30 cellular contexts compared by ENCODE assay signal in the genomic region with DNA sequence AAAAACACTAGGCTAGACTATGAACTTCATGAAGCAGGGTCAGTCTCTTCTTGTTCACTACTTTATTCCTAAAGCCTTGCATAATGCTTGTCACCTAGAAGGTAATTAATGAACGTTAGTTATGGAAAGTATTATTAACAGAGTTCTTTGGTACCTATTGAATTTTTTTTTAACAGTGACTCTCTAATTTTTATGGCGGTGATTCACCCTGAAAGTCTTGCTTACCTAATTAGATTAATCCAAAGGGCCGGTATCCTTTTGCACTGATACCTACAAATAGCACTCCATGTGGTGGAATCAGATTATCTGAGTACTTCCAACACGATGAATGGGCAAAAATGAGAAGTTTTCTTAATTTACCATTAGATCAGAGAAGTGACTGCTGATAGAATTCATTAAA. TPM values are rescaled to one million over a fixed set of nuclear protein-coding genes. Genes with fewer than 3 reads are reported as not detected.
DNase-seq lines count a peak whose midpoint lies in the region; ATAC-seq and TF ChIP-seq lines count a peak whose summit lies in the region.
"Had no signal": no experiment of that assay in that cellular context is flagged by ENCODE, and none has a peak within 500 bp of the region (broad histone marks: within the 10 kb centered on the region; RNA-seq: fewer than 3 reads in every experiment).

No MANE protein-coding gene starts in this region.

- no peaks in the 10 kb centered on the region for H3K27me3 Mint-ChIP-seq in endodermal cell (ENCODE audit: insufficient read depth)
- H3K27me3 Mint-ChIP-seq: dendritic cell treated with granulocyte-macrophage colony-stimulating factor and Interleukin-4, amounts not matched to agents 40 ng/mL and 50 ng/mL, for 4 days; stimulated activated naive CD8-positive, alpha-beta T cell treated with anti-CD3 and anti-CD28 coated beads, Interleukin-15, Interleukin-2, amounts not matched to agents 100 ng/mL and 50 ng/mL, for 24 hours had no signal

- H2AFZ ChIP-seq in smooth muscle cell (ENCODE audit: low read depth), result no peak overlapping the region

- POLR2A ChIA-PET in RWPE1 (lab: Yijun Ruan, JAX; ENCODE audit: low non-redundant PET), result no interaction called here

- H3K4me3 ChIP-seq in endodermal cell (ENCODE audit: low read length), result peak overlapping the region; percentile 31
- H3K4me3 ChIP-seq in smooth muscle cell, result no peak overlapping the region
- H3K4me3 ChIP-seq: cardiac muscle cell, heart left ventricle, tibial nerve had no signal

- H3K36me3 ChIP-seq in endodermal cell (ENCODE audit: control insufficient read depth, insufficient read depth, low read length) (no peaks in the 10 kb centered on the region), smooth muscle cell (ENCODE audit: low read depth) (no peaks in the 10 kb centered on the region)
- H3K36me3 ChIP-seq: cardiac muscle cell, heart left ventricle, tibial nerve, WERI-Rb-1 had no signal

- WGBS in endodermal cell (ENCODE audit: insufficient coverage in 1 of 2, insufficient read length in 1 of 2), 2 experiments, result 92% methylated on average over 2 to 4 of the region's 4 CpGs
- WGBS in smooth muscle cell (ENCODE audit: low lambda C conversion rate), result 72% methylated on average over 4 of the region's 4 CpGs

- H3K27ac Mint-ChIP-seq in endodermal cell, result no peak overlapping the region
- H3K27ac Mint-ChIP-seq: dendritic cell treated with granulocyte-macrophage colony-stimulating factor and Interleukin-4, amounts not matched to agents 40 ng/mL and 50 ng/mL, for 4 days; stimulated activated naive CD8-positive, alpha-beta T cell treated with anti-CD3 and anti-CD28 coated beads, Interleukin-15, Interleukin-2, amounts not matched to agents 100 ng/mL and 50 ng/mL, for 24 hours had no signal

- peaks cover 75% of the 10 kb centered on the region for H4K20me1 ChIP-seq in smooth muscle cell (ENCODE audit: low read depth)

- H3K9me3 ChIP-seq in endodermal cell (ENCODE audit: control insufficient read depth, low read length) (no peaks in the 10 kb centered on the region), smooth muscle cell (replicated peaks; ENCODE audit: low read depth) (no peaks in the 10 kb centered on the region)
- H3K9me3 ChIP-seq: Caco-2 had no signal

- H3K4me1 ChIP-seq in endodermal cell (ENCODE audit: control insufficient read depth, insufficient read depth, low read length) (peaks cover 27% of the 10 kb centered on the region), smooth muscle cell (ENCODE audit: low read depth) (peaks cover 28% of the 10 kb centered on the region)

- H3K4me1 Mint-ChIP-seq in endodermal cell, result peaks cover 49% of the 10 kb centered on the region

- H3K79me2 ChIP-seq in smooth muscle cell (ENCODE audit: low read depth), result peaks cover 69% of the 10 kb centered on the region

- no peak overlapping the region for H3K9ac ChIP-seq in endodermal cell (ENCODE audit: extremely low read depth, low read length, poor library complexity, severe bottlenecking)
- no peak overlapping the region for H3K9ac ChIP-seq in smooth muscle cell (ENCODE audit: low read depth)

- ATAC-seq in GM21737 (IDR thresholded peaks at IDR 0.05; ENCODE audit: unreplicated experiment), result no peak
- ATAC-seq: heart left ventricle, left cardiac atrium had no signal

- peaks cover 2% of the 10 kb centered on the region for H3K9me3 Mint-ChIP-seq in endodermal cell
- H3K9me3 Mint-ChIP-seq: dendritic cell treated with granulocyte-macrophage colony-stimulating factor and Interleukin-4, amounts not matched to agents 40 ng/mL and 50 ng/mL, for 4 days; stimulated activated naive CD8-positive, alpha-beta T cell treated with anti-CD3 and anti-CD28 coated beads, Interleukin-15, Interleukin-2, amounts not matched to agents 100 ng/mL and 50 ng/mL, for 24 hours had no signal

- DNase-seq in NCI-H82 (lab: John Stamatoyannopoulos, UW) (peak; percentile 56), NCI-H82 treated with DMSO at 0.1 percent for 48 hours (lab: John Stamatoyannopoulos, UW; ENCODE audit: unreplicated experiment) (no peak), RWPE1 (ENCODE audit: low spot score) (peak; percentile 20), endodermal cell (no peak), smooth muscle cell (lab: John Stamatoyannopoulos, UW; ENCODE audit: unreplicated experiment) (no peak), SKM-1 treated with dmso at 0.1 percent for 144 hours (lab: John Stamatoyannopoulos, UW; ENCODE audit: unreplicated experiment) (no peak)
- DNase-seq in stimulated activated naive CD4-positive, alpha-beta T cell treated with Interleukin-2 at 50 U/mL for 16 hours (lab: John Stamatoyannopoulos, UW), result no peak
- DNase-seq: activated CD4-positive, alpha-beta T cell treated with anti-CD3 and anti-CD28 coated beads, Interleukin-2, amount 50 U/mL, for 4 hours; activated gamma-delta T cell; AML-193; amygdala; Caco-2; heart left ventricle; KBM-7; left cardiac atrium; NCI-H146; NCI-H2171; NCI-H69; nucleus accumbens; SHP77 treated with DMSO at 0.1 percent for 48 hours; stimulated activated CD4-positive, alpha-beta T cell treated with anti-CD3 and anti-CD28 coated beads, Interleukin-4, amount 100 ng/mL, for 24 hours; T-helper 1 cell; WERI-Rb-1 had no signal

- peaks cover 7% of the 10 kb centered on the region for H3K36me3 Mint-ChIP-seq in endodermal cell (ENCODE audit: low read depth)

- H3K4me3 Mint-ChIP-seq in endodermal cell, result no peak overlapping the region
- H3K4me3 Mint-ChIP-seq: dendritic cell treated with granulocyte-macrophage colony-stimulating factor and Interleukin-4, amounts not matched to agents 40 ng/mL and 50 ng/mL, for 4 days; stimulated activated naive CD8-positive, alpha-beta T cell treated with anti-CD3 and anti-CD28 coated beads, Interleukin-15, Interleukin-2, amounts not matched to agents 100 ng/mL and 50 ng/mL, for 24 hours had no signal

- H3K27me3 ChIP-seq in endodermal cell (ENCODE audit: control insufficient read depth, insufficient read depth, low read length, poor library complexity, severe bottlenecking) (no peaks in the 10 kb centered on the region), smooth muscle cell (ENCODE audit: low read depth) (no peaks in the 10 kb centered on the region)
- H3K27me3 ChIP-seq: cardiac muscle cell, heart left ventricle, tibial nerve had no signal

- no peak for TF ChIP-seq CTCF in RWPE1 (conservative IDR thresholded peaks at IDR 0.05; ENCODE audit: low read depth)
- TF ChIP-seq CTCF in endodermal cell (conservative IDR thresholded peaks at IDR 0.05), result peak; percentile 16
- no peak for TF ChIP-seq CTCF in smooth muscle cell (IDR thresholded peaks at IDR 0.05; ENCODE audit: borderline replicate concordance, insufficient read depth, poor library complexity, severe bottlenecking)

- CTCF ChIA-PET in RWPE1 (lab: Yijun Ruan, JAX), result interaction anchor here (0.6 to 0.7 kb wide), 3 partner anchors 8 to 59 kb away, joined by 3 to 4 read pairs (median 4); no protein-coding TSS in a partner anchor

- no peak overlapping the region for H3K27ac ChIP-seq in RWPE1
- no peak overlapping the region for H3K27ac ChIP-seq in endodermal cell (ENCODE audit: low read depth, low read length)
- peak overlapping the region; percentile 50 for H3K27ac ChIP-seq in smooth muscle cell (ENCODE audit: low read depth)
- H3K27ac ChIP-seq: 22Rv1, cardiac muscle cell, heart left ventricle, tibial nerve, WERI-Rb-1 had no signal

- H3K4me2 ChIP-seq in smooth muscle cell, result no peak overlapping the region

- peaks cover 13% of the 10 kb centered on the region for H3F3A ChIP-seq in smooth muscle cell (ENCODE audit: low read depth)

RNA-seq across cellular contexts. Expression of a gene that starts 31.7 kb away (rescaled TPM):
- total RNA-seq in endodermal cell, result 10 to 100 TPM; 26.7 to 30.0 TPM
- polyA plus RNA-seq in endodermal cell (2013, experiment 1 of 2), result 32.7 TPM
- polyA plus RNA-seq in endodermal cell (2013, experiment 2 of 2), result 36.1 TPM
- total RNA-seq in smooth muscle cell, result 30.2 and 49.8 TPM in 2 replicates
- polyA plus RNA-seq in smooth muscle cell, result 16.0 and 22.7 TPM in 2 replicates

RNA-seq across cellular contexts. Expression of a gene that starts 58.5 kb away (rescaled TPM):
- total RNA-seq in endodermal cell, result 10 to 100 TPM; 25.6 to 34.1 TPM
- polyA plus RNA-seq in endodermal cell (2013, experiment 1 of 2), result 19.4 TPM
- polyA plus RNA-seq in endodermal cell (2013, experiment 2 of 2), result 22.1 TPM
- total RNA-seq in smooth muscle cell, result 26.4 and 33.8 TPM in 2 replicates
- polyA plus RNA-seq in smooth muscle cell, result 47.6 and 54.5 TPM in 2 replicates
- total RNA-seq: OCI-LY7 had no signal

Comparison
In these comparisons a context has a peak if more than half of its experiments do, and no peak if none do; other contexts are left out.
1. DNase-seq: peak in NCI-H82 (single experiment) and RWPE1 (single experiment); none in NCI-H82 treated with DMSO at 0.1 percent for 48 hours (single experiment), endodermal cell (single experiment), smooth muscle cell (single experiment), SKM-1 treated with dmso at 0.1 percent for 144 hours (single experiment) and stimulated activated naive CD4-positive, alpha-beta T cell treated with Interleukin-2 at 50 U/mL for 16 hours (single experiment).